In the genomic region with DNA sequence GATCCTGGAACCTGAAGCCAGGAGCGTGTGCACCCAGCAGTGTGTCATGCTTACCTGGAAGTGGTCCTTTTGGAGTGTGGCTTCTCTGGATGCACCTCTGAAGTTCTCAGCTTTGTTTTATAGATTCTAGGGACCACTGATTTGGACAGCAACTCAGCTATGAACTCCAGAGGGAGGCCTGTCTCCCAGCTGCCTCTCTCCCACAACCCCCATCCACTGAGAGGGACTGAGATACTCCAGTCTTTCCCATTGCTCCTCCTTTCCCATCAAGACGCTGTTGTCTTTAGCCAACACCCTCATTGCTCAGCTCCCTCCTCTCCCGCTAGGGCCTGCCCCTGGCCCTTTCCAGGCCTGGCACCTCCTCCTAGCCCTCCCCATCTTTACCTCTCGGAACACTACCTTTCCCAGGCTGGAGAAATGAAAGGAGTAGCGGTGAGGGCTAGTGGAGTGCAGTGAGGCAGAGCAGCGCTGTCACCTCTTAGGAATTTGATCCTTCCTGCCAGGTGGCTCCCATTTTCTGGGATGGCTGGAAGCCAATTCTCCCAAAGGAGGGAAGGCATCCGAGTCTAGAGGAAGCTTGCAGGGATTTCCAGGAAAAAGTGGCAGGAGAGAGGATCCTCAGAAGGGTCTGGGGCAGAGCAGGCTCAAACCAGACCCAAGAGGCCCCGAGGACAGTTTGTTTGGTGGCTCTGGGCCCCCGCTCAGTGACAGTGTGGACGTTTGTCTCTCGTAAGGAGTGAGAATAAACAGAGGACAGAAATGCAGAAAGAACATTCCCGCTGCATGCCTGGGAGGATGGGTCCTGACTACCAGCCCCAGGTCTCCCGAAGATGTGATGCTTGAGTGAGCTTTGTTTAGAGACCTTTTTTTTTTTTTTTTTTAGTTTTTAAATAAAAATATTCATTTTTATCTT, we compare ENCODE assay signal across 8 cellular contexts. TPM values are rescaled to one million over a fixed set of nuclear protein-coding genes. Genes with fewer than 3 reads are reported as not detected.
DNase-seq lines count a peak whose midpoint lies in the region; ATAC-seq and TF ChIP-seq lines count a peak whose summit lies in the region.

TSS of gene LRRN4 (minus strand) at position 285 of the 913 bp plus-strand sequence. CDS start 1,261 bp downstream, outside the sequence.

- H3K27me3 Mint-ChIP-seq in activated CD4-positive, alpha-beta T cell treated with anti-CD3 and anti-CD28 coated beads, Interleukin-2, amount 10 ng/mL, durations not matched to agents 24 days and 14 days: peaks cover 53% of the 10 kb centered on the region
- H3K27me3 Mint-ChIP-seq in endothelial cell (ENCODE audit: unreplicated experiment): peaks cover 23% of the 10 kb centered on the region

- DNase-seq in activated CD4-positive, alpha-beta T cell treated with anti-CD3 and anti-CD28 coated beads, Interleukin-2, amount 10 ng/mL, durations not matched to agents 24 days and 14 days: no peak
- DNase-seq in activated CD4-positive, alpha-beta T cell treated with anti-CD3 and anti-CD28 coated beads for 1 hour: no peak
- DNase-seq in NCI-H2196 treated with DMSO at 0.1 percent for 48 hours (lab: John Stamatoyannopoulos, UW; ENCODE audit: unreplicated experiment): peak; percentile 51
- DNase-seq in endothelial cell (ENCODE audit: low spot score): peak; percentile 16
- peak; percentile 95 for DNase-seq in renal cortical epithelial cell (ENCODE audit: low read depth)
- no peak for DNase-seq in stimulated activated naive CD4-positive, alpha-beta T cell treated with Interleukin-2 at 50 U/mL for 16 hours (lab: John Stamatoyannopoulos, UW)
- DNase-seq in SIG-M5 (lab: John Stamatoyannopoulos, UW): no peak

- H3K9me3 Mint-ChIP-seq in activated CD4-positive, alpha-beta T cell treated with anti-CD3 and anti-CD28 coated beads, Interleukin-2, amount 10 ng/mL, durations not matched to agents 24 days and 14 days: no peaks in the 10 kb centered on the region
- H3K9me3 Mint-ChIP-seq in endothelial cell (ENCODE audit: unreplicated experiment): no peaks in the 10 kb centered on the region

- intact Hi-C loops in activated CD4-positive, alpha-beta T cell treated with anti-CD3 and anti-CD28 coated beads, Interleukin-2, amount 10 ng/mL, durations not matched to agents 24 days and 14 days (cut with micrococcal nuclease): no loop called here

- H3K36me3 Mint-ChIP-seq in activated CD4-positive, alpha-beta T cell treated with anti-CD3 and anti-CD28 coated beads, Interleukin-2, amount 10 ng/mL, durations not matched to agents 24 days and 14 days (ENCODE audit: low read depth): no peaks in the 10 kb centered on the region
- H3K36me3 Mint-ChIP-seq in endothelial cell (ENCODE audit: low read depth, unreplicated experiment): peaks cover 4% of the 10 kb centered on the region

- H3K4me1 Mint-ChIP-seq in activated CD4-positive, alpha-beta T cell treated with anti-CD3 and anti-CD28 coated beads, Interleukin-2, amount 10 ng/mL, durations not matched to agents 24 days and 14 days: no peaks in the 10 kb centered on the region
- peaks cover 9% of the 10 kb centered on the region for H3K4me1 Mint-ChIP-seq in endothelial cell (ENCODE audit: unreplicated experiment)

- ATAC-seq in HG02973 (IDR thresholded peaks at IDR 0.05; ENCODE audit: unreplicated experiment): no peak

- H3K4me3 Mint-ChIP-seq in activated CD4-positive, alpha-beta T cell treated with anti-CD3 and anti-CD28 coated beads, Interleukin-2, amount 10 ng/mL, durations not matched to agents 24 days and 14 days: peak within 1 kb of the TSS; percentile 50
- H3K4me3 Mint-ChIP-seq in endothelial cell (ENCODE audit: unreplicated experiment): peak within 1 kb of the TSS; percentile 85

- H3K27ac Mint-ChIP-seq in activated CD4-positive, alpha-beta T cell treated with anti-CD3 and anti-CD28 coated beads, Interleukin-2, amount 10 ng/mL, durations not matched to agents 24 days and 14 days: no peak within 1 kb of the TSS
- no peak within 1 kb of the TSS for H3K27ac Mint-ChIP-seq in endothelial cell (ENCODE audit: unreplicated experiment)

- no peak for TF ChIP-seq CTCF in endothelial cell (IDR thresholded peaks at IDR 0.05; ENCODE audit: unreplicated experiment)

RNA-seq across cellular contexts. Expression of gene LRRN4, which starts in this region (rescaled TPM):
- not detected in 2 replicates for total RNA-seq in activated CD4-positive, alpha-beta T cell treated with anti-CD3 and anti-CD28 coated beads, Interleukin-2, amount 10 ng/mL, durations not matched to agents 24 days and 14 days
- 0.13 TPM for total RNA-seq in endothelial cell (ENCODE audit: unreplicated experiment)
- 81.4 and 113 TPM in 2 replicates for total RNA-seq in renal cortical epithelial cell

Comparison
In these comparisons a context has a peak if more than half of its experiments do, and no peak if none do; other contexts are left out.
1. RNA of gene LRRN4 (total RNA-seq): 81.4 to 113 TPM in renal cortical epithelial cell; 0.13 TPM in endothelial cell (single experiment) and not detected in activated CD4-positive, alpha-beta T cell treated with anti-CD3 and anti-CD28 coated beads, Interleukin-2, amount 10 ng/mL, durations not matched to agents 24 days and 14 days; every median in the first group is over 10 times any median in the second.
2. Peak in DNase-seq in endothelial cell; RNA of the gene not detected or under 1 TPM.
3. DNase-seq: peak in NCI-H2196 treated with DMSO at 0.1 percent for 48 hours (single experiment) and renal cortical epithelial cell (single experiment); none in activated CD4-positive, alpha-beta T cell treated with anti-CD3 and anti-CD28 coated beads, Interleukin-2, amount 10 ng/mL, durations not matched to agents 24 days and 14 days (single experiment), activated CD4-positive, alpha-beta T cell treated with anti-CD3 and anti-CD28 coated beads for 1 hour (single experiment), stimulated activated naive CD4-positive, alpha-beta T cell treated with Interleukin-2 at 50 U/mL for 16 hours (single experiment) and SIG-M5 (single experiment).